ENCODE assay signal across 15 cellular contexts in the genomic region with DNA sequence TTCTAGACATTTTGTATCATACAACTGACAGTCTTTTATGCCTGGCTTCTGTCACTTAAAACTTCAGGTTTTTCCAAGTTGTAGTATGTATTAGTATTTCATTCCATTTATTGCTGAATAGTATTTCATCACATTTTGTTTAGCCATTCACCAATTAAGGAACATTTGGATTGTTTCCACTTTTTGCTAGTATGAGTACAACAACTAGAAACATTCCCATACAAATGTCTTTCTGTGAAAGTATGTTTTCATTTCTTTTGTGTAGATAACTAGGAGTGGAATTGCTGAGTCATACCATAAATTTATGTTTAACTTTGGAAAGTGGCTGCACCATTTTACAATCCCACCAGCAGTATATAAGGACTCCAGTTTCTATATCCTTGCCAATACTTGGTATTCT.
DNase-seq lines count a peak whose midpoint lies in the region; ATAC-seq, FAIRE-seq and TF ChIP-seq lines count a peak whose summit lies in the region.
"Had no signal": no experiment of that assay in that cellular context is flagged by ENCODE, and none has a peak within 500 bp of the region (broad histone marks: within the 10 kb centered on the region; RNA-seq: fewer than 3 reads in every experiment).

No MANE protein-coding gene starts in this region.

- peak overlapping the region; percentile 87 for H3K14ac ChIP-seq in IMR-90 (replicated peaks; ENCODE audit: low read depth, low read length)
- no peak overlapping the region for H3K14ac ChIP-seq in mesenchymal stem cell (ENCODE audit: low read length in 2 of 2)

- H4K5ac ChIP-seq in IMR-90 (ENCODE audit: low read depth, low read length) = peak overlapping the region; percentile 39; the same call in 1 of the 2 replicates

- H3K4me3 ChIP-seq in IMR-90 (ENCODE audit: insufficient read depth, low read depth, low read length) (no peak overlapping the region), bronchial epithelial cell (ENCODE audit: low read depth, low read length) (no peak overlapping the region), mesenchymal stem cell (ENCODE audit: insufficient read depth in 1 of 2, low read depth in 1 of 2, low read length in 2 of 2) (no peak overlapping the region), lower leg skin (ENCODE audit: low read depth, poor library complexity, severe bottlenecking) (no peak overlapping the region), upper lobe of left lung (no peak overlapping the region)

- peak overlapping the region; percentile 56; the same call in 1 of the 2 replicates for H3K4me2 ChIP-seq in IMR-90 (ENCODE audit: low read depth, low read length)
- no peak overlapping the region for H3K4me2 ChIP-seq in mesenchymal stem cell (ENCODE audit: low read length, poor library complexity, severe bottlenecking)

- no peak overlapping the region for H2AK9ac ChIP-seq in IMR-90 (replicated peaks; ENCODE audit: low read depth, low read length, poor library complexity)

- peaks cover 19% of the 10 kb centered on the region for H3K36me3 Mint-ChIP-seq in activated naive CD8-positive, alpha-beta T cell treated with anti-CD3 and anti-CD28 coated beads for 36 hours

- DNase-seq in AG09319 (ENCODE audit: extremely low read depth, low read depth) (peak; percentile 56), IMR-90 (peak; percentile 91), bronchial epithelial cell (ENCODE audit: low read depth) (peak; percentile 49), mesenchymal stem cell (peak; percentile 70), lower leg skin (ENCODE audit: low spot score in 2 of 2) (no peak), upper lobe of left lung (no peak)
- no peak for DNase-seq in activated naive CD8-positive, alpha-beta T cell treated with anti-CD3 and anti-CD28 coated beads for 36 hours
- DNase-seq: activated CD4-positive, CD25-positive, alpha-beta regulatory T cell treated with anti-CD3 and anti-CD28 coated beads, Interleukin-2, amount 50 U/mL, for 72 hours; activated effector memory CD4-positive, alpha-beta T cell treated with anti-CD3 and anti-CD28 coated beads, Interleukin-2, amount 50 U/mL, for 16 hours; Calu3; NCI-H1105; NCI-H748 treated with DMSO at 0.1 percent for 48 hours; right cardiac atrium; trophoblast cell had no signal

- H3K27ac ChIP-seq in IMR-90 (ENCODE audit: insufficient read depth, low read length) = peak overlapping the region; percentile 99; the same call in 1 of the 2 replicates
- peak overlapping the region; percentile 49 for H3K27ac ChIP-seq in mesenchymal stem cell (ENCODE audit: low read length, poor library complexity, severe bottlenecking)
- H3K27ac ChIP-seq in upper lobe of left lung = no peak overlapping the region

- ATAC-seq in IMR-90 (ENCODE audit: low read depth) (peak; percentile 84), upper lobe of left lung (ENCODE audit: low FRiP score in 2 of 2) (no peak), HG02763 (IDR thresholded peaks at IDR 0.05; ENCODE audit: unreplicated experiment) (no peak)
- ATAC-seq: right cardiac atrium had no signal

- H3K4me1 ChIP-seq in IMR-90 (ENCODE audit: control insufficient read depth, insufficient read depth, low read length) (peaks cover 9% of the 10 kb centered on the region), mesenchymal stem cell (ENCODE audit: control insufficient read depth, insufficient read depth, low read depth, low read length) (no peaks in the 10 kb centered on the region), upper lobe of left lung (peaks cover 0 to 5% (median 0%) of the 10 kb centered on the region in 4 donors)

- H3K4me1 Mint-ChIP-seq in activated naive CD8-positive, alpha-beta T cell treated with anti-CD3 and anti-CD28 coated beads for 36 hours = peaks cover 19% of the 10 kb centered on the region

- no peak for TF ChIP-seq RAD21 in IMR-90 (IDR thresholded peaks at IDR 0.05; ENCODE audit: low read length)

- no peak overlapping the region for H2BK12ac ChIP-seq in mesenchymal stem cell (ENCODE audit: low read length in 2 of 2)

- H3K9ac ChIP-seq in IMR-90 (ENCODE audit: low read depth, low read length) (peak overlapping the region; percentile 59; the same call in 1 of the 2 replicates), mesenchymal stem cell (ENCODE audit: low read length) (no peak overlapping the region)

- no peak overlapping the region for H3K27ac Mint-ChIP-seq in activated naive CD8-positive, alpha-beta T cell treated with anti-CD3 and anti-CD28 coated beads for 36 hours

- H2AFZ ChIP-seq in IMR-90 (replicated peaks; ENCODE audit: low read length, poor library complexity) (no peak overlapping the region), mesenchymal stem cell (ENCODE audit: low read depth, low read length) (no peak overlapping the region)

- H2BK120ac ChIP-seq in IMR-90 (ENCODE audit: low read depth, low read length) (peak overlapping the region; percentile 78), mesenchymal stem cell (ENCODE audit: low read depth, low read length) (no peak overlapping the region)

- H3K79me1 ChIP-seq in IMR-90 (ENCODE audit: low read depth in 1 of 2, low read length in 2 of 2) (peaks cover 9 to 13% of the 10 kb centered on the region in 2 experiments; a peak in 2 of 4 replicates), mesenchymal stem cell (replicated peaks; ENCODE audit: low read length, poor library complexity, severe bottlenecking) (no peaks in the 10 kb centered on the region)

- peak overlapping the region; percentile 97 for H2BK5ac ChIP-seq in IMR-90 (ENCODE audit: low read depth, low read length, poor library complexity, severe bottlenecking)
- H2BK5ac ChIP-seq in mesenchymal stem cell (ENCODE audit: low read depth, low read length, poor library complexity, severe bottlenecking) = no peak overlapping the region

- no peaks in the 10 kb centered on the region for H3K9me3 ChIP-seq in IMR-90 (ENCODE audit: control insufficient read depth, insufficient read depth, low read length)
- H3K9me3 ChIP-seq in mesenchymal stem cell (ENCODE audit: control insufficient read depth, low read length) = no peaks in the 10 kb centered on the region
- H3K9me3 ChIP-seq in upper lobe of left lung = no peaks in the 10 kb centered on the region

- no peaks in the 10 kb centered on the region for H3K9me3 Mint-ChIP-seq in activated naive CD8-positive, alpha-beta T cell treated with anti-CD3 and anti-CD28 coated beads for 36 hours

- dilution Hi-C loops in IMR-90 (cut with HindIII; ENCODE audit: low sequenced_read_pairs, unreplicated experiment) = no loop called here

- POLR2A ChIA-PET in IMR-90 (lab: Charles Lee; ENCODE audit: unreplicated experiment) = no interaction called here

- TF ChIP-seq POLR2A in IMR-90 (IDR thresholded peaks at IDR 0.05; ENCODE audit: low read depth, low read length) (no peak), lower leg skin (IDR thresholded peaks at IDR 0.05) (no peak), upper lobe of left lung (IDR thresholded peaks at IDR 0.05) (no peak)

- H3K36me3 ChIP-seq in IMR-90 (ENCODE audit: control insufficient read depth, insufficient read depth, low read length) = no peaks in the 10 kb centered on the region; the same call in 1 of the 2 replicates
- H3K36me3 ChIP-seq in bronchial epithelial cell (ENCODE audit: control insufficient read depth, insufficient read depth, low read length) = no peaks in the 10 kb centered on the region
- peaks cover 0 to 21% of the 10 kb centered on the region in 2 experiments for H3K36me3 ChIP-seq in mesenchymal stem cell (ENCODE audit: control insufficient read depth in 1 of 2, insufficient read depth in 2 of 2, low read depth in 1 of 2, low read length in 2 of 2)
- peaks cover 0 to 13% (median 2%) of the 10 kb centered on the region in 4 donors for H3K36me3 ChIP-seq in upper lobe of left lung

- no TSS peak for BruUV-seq in IMR-90 (replicated peaks; lab: Mats Ljungman, UMichigan)

- TF ChIP-seq EP300 in upper lobe of left lung (IDR thresholded peaks at IDR 0.05) = no peak

- H3K27me3 ChIP-seq in IMR-90 (ENCODE audit: control insufficient read depth, insufficient read depth, low read length) (no peaks in the 10 kb centered on the region), bronchial epithelial cell (ENCODE audit: control insufficient read depth, insufficient read depth, low read length) (no peaks in the 10 kb centered on the region), mesenchymal stem cell (ENCODE audit: control insufficient read depth in 1 of 2, insufficient read depth in 1 of 2, low read length in 2 of 2) (no peaks in the 10 kb centered on the region), upper lobe of left lung (no peaks in the 10 kb centered on the region)

- H3K4ac ChIP-seq in IMR-90 (ENCODE audit: low read depth, low read length) (peak overlapping the region; percentile 70), mesenchymal stem cell (ENCODE audit: low read depth in 1 of 2, low read length in 2 of 2) (no peak overlapping the region)

- TF ChIP-seq CTCF in AG09319 (IDR thresholded peaks at IDR 0.05; ENCODE audit: low read depth, low read length) = no peak
- no peak for TF ChIP-seq CTCF in IMR-90 (conservative IDR thresholded peaks at IDR 0.05; ENCODE audit: low read depth, low read length)
- TF ChIP-seq CTCF in bronchial epithelial cell (IDR thresholded peaks at IDR 0.05; ENCODE audit: insufficient read depth, low read length, severe bottlenecking) = no peak
- TF ChIP-seq CTCF in lower leg skin (IDR thresholded peaks at IDR 0.05) = no peak
- TF ChIP-seq CTCF in upper lobe of left lung (IDR thresholded peaks at IDR 0.05) = no peak

- in situ Hi-C loops in IMR-90 (cut with MboI; ENCODE audit: low sequenced_read_pairs) = no loop called here

- H3K23ac ChIP-seq in IMR-90 (ENCODE audit: low read depth, low read length) (peak overlapping the region; percentile 36; the same call in 1 of the 2 replicates), mesenchymal stem cell (ENCODE audit: low read length in 2 of 2) (no peak overlapping the region)

- H3K9me1 ChIP-seq in IMR-90 (ENCODE audit: insufficient read depth, low read length) = peaks cover 3% of the 10 kb centered on the region; the same call in 1 of the 2 replicates

- intact Hi-C loops in IMR-90 (cut with micrococcal nuclease) (no loop called here), lower leg skin (cut with DNase I; ENCODE audit: low total_unique reads) (no loop called here)

- H2BK15ac ChIP-seq in IMR-90 (ENCODE audit: low read depth, low read length) (peak overlapping the region; percentile 82; the same call in 1 of the 3 replicates), mesenchymal stem cell (ENCODE audit: low read depth, poor library complexity, severe bottlenecking) (no peak overlapping the region)

- peak overlapping the region; percentile 46; the same call in 1 of the 2 replicates for H3K56ac ChIP-seq in IMR-90 (ENCODE audit: extremely low read depth, insufficient read depth, low read length)

- peaks cover 3% of the 10 kb centered on the region; the same call in 1 of the 2 replicates for H4K20me1 ChIP-seq in IMR-90 (ENCODE audit: insufficient read depth, low read length)

- H4K91ac ChIP-seq in IMR-90 (ENCODE audit: insufficient read depth, low read depth, low read length) (peak overlapping the region; percentile 64), mesenchymal stem cell (ENCODE audit: low read length) (no peak overlapping the region)

- FAIRE-seq in bronchial epithelial cell (lab: Jason Lieb, UNC) = no peak

- CTCF ChIA-PET in IMR-90 (lab: Yijun Ruan, JAX) = no interaction called here

- H3K18ac ChIP-seq in IMR-90 (ENCODE audit: low read depth, low read length) = peak overlapping the region; percentile 84
- H3K18ac ChIP-seq in mesenchymal stem cell (ENCODE audit: low read depth in 1 of 2, low read length in 2 of 2) = no peak overlapping the region

- H2BK20ac ChIP-seq in IMR-90 (ENCODE audit: low read depth, low read length) = peak overlapping the region; percentile 86

- H3K4me3 Mint-ChIP-seq in activated naive CD8-positive, alpha-beta T cell treated with anti-CD3 and anti-CD28 coated beads for 36 hours = no peak overlapping the region

- no peaks in the 10 kb centered on the region for H3K27me3 Mint-ChIP-seq in activated naive CD8-positive, alpha-beta T cell treated with anti-CD3 and anti-CD28 coated beads for 36 hours

- H4K8ac ChIP-seq in IMR-90 (ENCODE audit: low read depth in 2 of 2, low read length in 2 of 2) = peak overlapping the region; percentile 41 to 76
- H4K8ac ChIP-seq in mesenchymal stem cell (ENCODE audit: low read length) = no peak overlapping the region

- H2AK5ac ChIP-seq in IMR-90 (ENCODE audit: low read depth, low read length) = peak overlapping the region; percentile 80
- no peak overlapping the region for H2AK5ac ChIP-seq in mesenchymal stem cell (ENCODE audit: low read length, severe bottlenecking)

Comparison
In these comparisons a context has a peak if more than half of its experiments do, and no peak if none do; other contexts are left out.
1. DNase-seq: peak in AG09319 (single experiment), IMR-90 (single experiment), bronchial epithelial cell (single experiment) and mesenchymal stem cell (single experiment); none in lower leg skin (0 of 2), upper lobe of left lung (0 of 2) and activated naive CD8-positive, alpha-beta T cell treated with anti-CD3 and anti-CD28 coated beads for 36 hours (single experiment).
2. H3K27ac ChIP-seq: peak in IMR-90 (single experiment) and mesenchymal stem cell (single experiment); none in upper lobe of left lung (0 of 4).